ENCODE assay signal across 1 cellular context in the genomic region with DNA sequence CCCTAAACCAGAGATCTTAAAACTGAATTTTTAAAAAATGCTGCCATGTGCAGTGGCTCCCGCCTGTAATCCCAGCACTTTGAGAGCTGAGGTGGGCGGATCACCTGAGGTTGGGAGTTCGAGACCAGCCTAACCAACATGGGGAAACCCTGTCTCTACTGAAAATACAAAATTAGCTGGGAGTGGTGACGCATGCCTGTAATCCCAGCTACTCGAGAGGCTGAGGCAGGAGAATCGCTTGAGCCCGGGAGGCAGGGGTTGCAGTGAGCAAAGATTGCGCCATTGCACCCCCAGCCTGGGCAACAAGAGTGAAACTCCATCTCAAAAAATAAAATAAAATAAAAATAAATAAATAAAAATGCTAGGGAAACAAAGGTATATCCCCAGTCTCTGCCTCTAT. TPM values are rescaled to one million over a fixed set of nuclear protein-coding genes. Genes with fewer than 3 reads are reported as not detected.
"Had no signal": no experiment of that assay in that cellular context is flagged by ENCODE, and none has a peak within 500 bp of the region (broad histone marks: within the 10 kb centered on the region; RNA-seq: fewer than 3 reads in every experiment).

No MANE protein-coding gene starts in this region.

RNA-seq across cellular contexts. Expression of a gene that starts 43.6 kb away (rescaled TPM):
- total RNA-seq: MCF 10A had no signal
